Comparison of ENCODE assay signal across 29 cellular contexts in genomic region chr6:130966581-130966980, GRCh38.
DNase-seq lines count a peak whose midpoint lies in the region; ATAC-seq, FAIRE-seq and TF ChIP-seq lines count a peak whose summit lies in the region.
"Had no signal": no experiment of that assay in that cellular context is flagged by ENCODE, and none has a peak within 500 bp of the region (broad histone marks: within the 10 kb centered on the region; RNA-seq: fewer than 3 reads in every experiment).

No MANE protein-coding gene starts in this region.

- FAIRE-seq in K562 (lab: Jason Lieb, UNC), result peak; percentile 15
- FAIRE-seq: endothelial cell of umbilical vein, H54 had no signal

- H3K9me1 ChIP-seq in K562 (ENCODE audit: control insufficient read depth, insufficient read depth, low read length), result no peaks in the 10 kb centered on the region

- H3K27ac Mint-ChIP-seq in MCF 10A (ENCODE audit: low read depth, unreplicated experiment), result peak overlapping the region; percentile 6
- H3K27ac Mint-ChIP-seq: activated naive CD4-positive, alpha-beta T cell treated with anti-CD3 and anti-CD28 coated beads, Interleukin-2, amount 10 ng/mL, durations not matched to agents 7 days and 5 days; activated T-cell treated with anti-CD3 and anti-CD28 coated beads, Interleukin-2, amount 50 U/mL, for 72 hours; CD4-positive, CD25-positive, alpha-beta regulatory T cell; dendritic cell treated with granulocyte-macrophage colony-stimulating factor and Interleukin-4, amounts not matched to agents 40 ng/mL and 50 ng/mL, for 4 days; naive thymus-derived CD4-positive, alpha-beta T cell; stimulated activated memory B cell treated with anti-CD40 and anti-IgM and Interleukin-4, amounts not matched to agents 10 μg/mL and 1 μg/mL and 100 μg/mL, for 72 hours; T-helper 2 cell treated with Interferon-gamma antibody and Interleukin-4, amounts not matched to agents 5 μg/mL and 100 μg/mL, for 36 hours had no signal

- POLR2A ChIA-PET in MCF 10A (lab: Yijun Ruan, JAX) (no interaction called here), K562 (lab: Yijun Ruan, JAX) (no interaction called here)

- H3K4me2 ChIP-seq in K562 (ENCODE audit: insufficient read depth, low read length), result peak overlapping the region; percentile 35; the same call in 1 of the 2 replicates

- H3K36me3 ChIP-seq in breast epithelium, result no peaks in the 10 kb centered on the region
- no peaks in the 10 kb centered on the region for H3K36me3 ChIP-seq in K562 (ENCODE audit: control insufficient read depth, insufficient read depth, low read length)
- H3K36me3 ChIP-seq in upper lobe of left lung, result no peaks in the 10 kb centered on the region

- H3K27ac ChIP-seq in breast epithelium, result peak overlapping the region in 1 of 2 donors; percentile 35
- peak overlapping the region; percentile 32; the same call in 1 of the 3 replicates for H3K27ac ChIP-seq in K562 (ENCODE audit: extremely low read depth, low read depth, low read length)
- peak overlapping the region; percentile 14 to 72 (median 22) for H3K27ac ChIP-seq in upper lobe of left lung
- H3K27ac ChIP-seq: 22Rv1, testis, VCaP had no signal

- TF ChIP-seq CTCF in MCF 10A (IDR thresholded peaks at IDR 0.05; ENCODE audit: unreplicated experiment) (no peak), breast epithelium (IDR thresholded peaks at IDR 0.05) (no peak), K562 (IDR thresholded peaks at IDR 0.05 in 2 of 3, conservative IDR thresholded peaks at IDR 0.05 in 1 of 3; ENCODE audit: insufficient read depth in 2 of 3, low read depth in 1 of 3, low read length in 3 of 3) (no peak), upper lobe of left lung (IDR thresholded peaks at IDR 0.05) (no peak)

- no peak for TF ChIP-seq RAD21 in K562 (CRISPR knock-in tag; conservative IDR thresholded peaks at IDR 0.05 in 1 of 2, IDR thresholded peaks at IDR 0.05 in 1 of 2)

- intact Hi-C loops in MCF 10A (cut with micrococcal nuclease), result no loop called here
- intact Hi-C loops in breast epithelium (cut with DNase I; ENCODE audit: low total_unique reads), result no loop called here
- intact Hi-C loops in K562 (cut with micrococcal nuclease), result no loop called here

- H3K9me3 ChIP-seq in breast epithelium (no peaks in the 10 kb centered on the region), K562 (replicated peaks; ENCODE audit: control insufficient read depth, insufficient read depth, low read depth, low read length) (no peaks in the 10 kb centered on the region), upper lobe of left lung (no peaks in the 10 kb centered on the region)
- H3K9me3 ChIP-seq: testis had no signal

- no peaks in the 10 kb centered on the region for H3K9me3 Mint-ChIP-seq in MCF 10A (ENCODE audit: unreplicated experiment)
- H3K9me3 Mint-ChIP-seq: activated naive CD4-positive, alpha-beta T cell treated with anti-CD3 and anti-CD28 coated beads, Interleukin-2, amount 10 ng/mL, durations not matched to agents 7 days and 5 days; activated T-cell treated with anti-CD3 and anti-CD28 coated beads, Interleukin-2, amount 50 U/mL, for 72 hours; CD4-positive, CD25-positive, alpha-beta regulatory T cell; dendritic cell treated with granulocyte-macrophage colony-stimulating factor and Interleukin-4, amounts not matched to agents 40 ng/mL and 50 ng/mL, for 4 days; naive thymus-derived CD4-positive, alpha-beta T cell; stimulated activated memory B cell treated with anti-CD40 and anti-IgM and Interleukin-4, amounts not matched to agents 10 μg/mL and 1 μg/mL and 100 μg/mL, for 72 hours; T-helper 2 cell treated with Interferon-gamma antibody and Interleukin-4, amounts not matched to agents 5 μg/mL and 100 μg/mL, for 36 hours had no signal

- BruUV-seq in MCF 10A (replicated peaks; lab: Mats Ljungman, UMichigan), result no TSS peak
- no TSS peak for BruUV-seq in K562 (replicated peaks; lab: Mats Ljungman, UMichigan)

- CTCF ChIA-PET in MCF 10A (lab: Yijun Ruan, JAX), result interaction anchor here (1.1 kb wide), 1 partner anchor 99 kb away, joined by 3 read pairs; no protein-coding TSS in a partner anchor
- CTCF ChIA-PET in K562 (lab: Yijun Ruan, JAX; ENCODE audit: low intra/inter-chr PET ratio), result no interaction called here

- no peaks in the 10 kb centered on the region for H4K20me1 ChIP-seq in K562 (replicated peaks; ENCODE audit: control insufficient read depth, insufficient read depth, low read length)

- peak overlapping the region in 1 of 2 experiments; percentile 12; a peak in 1 of 4 replicates for H3K9ac ChIP-seq in K562 (ENCODE audit: insufficient read depth in 1 of 2, low read depth in 2 of 2, low read length in 2 of 2)

- no peaks in the 10 kb centered on the region for H3K36me3 Mint-ChIP-seq in MCF 10A (ENCODE audit: insufficient read depth, unreplicated experiment)
- H3K36me3 Mint-ChIP-seq: activated naive CD4-positive, alpha-beta T cell treated with anti-CD3 and anti-CD28 coated beads, Interleukin-2, amount 10 ng/mL, durations not matched to agents 7 days and 5 days; CD4-positive, CD25-positive, alpha-beta regulatory T cell had no signal

- no peaks in the 10 kb centered on the region for H3K27me3 Mint-ChIP-seq in MCF 10A (ENCODE audit: insufficient read depth, unreplicated experiment)
- H3K27me3 Mint-ChIP-seq: activated naive CD4-positive, alpha-beta T cell treated with anti-CD3 and anti-CD28 coated beads, Interleukin-2, amount 10 ng/mL, durations not matched to agents 7 days and 5 days; CD4-positive, CD25-positive, alpha-beta regulatory T cell; dendritic cell treated with granulocyte-macrophage colony-stimulating factor and Interleukin-4, amounts not matched to agents 40 ng/mL and 50 ng/mL, for 4 days; naive thymus-derived CD4-positive, alpha-beta T cell; stimulated activated memory B cell treated with anti-CD40 and anti-IgM and Interleukin-4, amounts not matched to agents 10 μg/mL and 1 μg/mL and 100 μg/mL, for 72 hours had no signal

- in situ Hi-C loops in K562 (cut with MboI), result no loop called here

- ATAC-seq in K562, result no peak
- ATAC-seq in upper lobe of left lung (ENCODE audit: low FRiP score in 2 of 2), result no peak
- ATAC-seq in GM18868 (IDR thresholded peaks at IDR 0.05; ENCODE audit: unreplicated experiment), result no peak
- ATAC-seq: activated T-cell treated with anti-CD3 and anti-CD28 coated beads, Interleukin-2, amount 50 U/mL, for 72 hours; naive thymus-derived CD4-positive, alpha-beta T cell; stimulated activated memory B cell treated with anti-CD40 and anti-IgM and Interleukin-4, amounts not matched to agents 10 μg/mL and 1 μg/mL and 100 μg/mL, for 72 hours had no signal

- no peaks in the 10 kb centered on the region for H3K4me1 Mint-ChIP-seq in MCF 10A (ENCODE audit: insufficient read depth, unreplicated experiment)
- H3K4me1 Mint-ChIP-seq: activated naive CD4-positive, alpha-beta T cell treated with anti-CD3 and anti-CD28 coated beads, Interleukin-2, amount 10 ng/mL, durations not matched to agents 7 days and 5 days had no signal

- peak overlapping the region; percentile 12; the same call in 1 of the 2 replicates for H2AFZ ChIP-seq in K562 (ENCODE audit: low read depth, low read length)

- no peak overlapping the region for H3K4me3 Mint-ChIP-seq in MCF 10A (ENCODE audit: unreplicated experiment)
- H3K4me3 Mint-ChIP-seq: activated naive CD4-positive, alpha-beta T cell treated with anti-CD3 and anti-CD28 coated beads, Interleukin-2, amount 10 ng/mL, durations not matched to agents 7 days and 5 days; activated T-cell treated with anti-CD3 and anti-CD28 coated beads, Interleukin-2, amount 50 U/mL, for 72 hours; CD4-positive, CD25-positive, alpha-beta regulatory T cell; dendritic cell treated with granulocyte-macrophage colony-stimulating factor and Interleukin-4, amounts not matched to agents 40 ng/mL and 50 ng/mL, for 4 days; naive thymus-derived CD4-positive, alpha-beta T cell; stimulated activated memory B cell treated with anti-CD40 and anti-IgM and Interleukin-4, amounts not matched to agents 10 μg/mL and 1 μg/mL and 100 μg/mL, for 72 hours; T-helper 2 cell treated with Interferon-gamma antibody and Interleukin-4, amounts not matched to agents 5 μg/mL and 100 μg/mL, for 36 hours had no signal

- H3K4me1 ChIP-seq in breast epithelium (no peaks in the 10 kb centered on the region), K562 (replicated peaks in 1 of 2; ENCODE audit: control insufficient read depth in 2 of 2, insufficient read depth in 2 of 2, low read length in 2 of 2) (peaks cover 4 to 11% of the 10 kb centered on the region in 2 experiments; a peak in 3 of 5 replicates), upper lobe of left lung (peaks cover 20 to 57% (median 29%) of the 10 kb centered on the region in 4 donors)

- no peaks in the 10 kb centered on the region for H3K27me3 ChIP-seq in breast epithelium
- H3K27me3 ChIP-seq in K562 (ENCODE audit: control insufficient read depth in 2 of 2, insufficient read depth in 2 of 2, low read length in 2 of 2), result no peaks in the 10 kb centered on the region
- no peaks in the 10 kb centered on the region for H3K27me3 ChIP-seq in upper lobe of left lung
- H3K27me3 ChIP-seq: testis had no signal

- no peak for TF ChIP-seq EP300 in K562 (IDR thresholded peaks at IDR 0.05; ENCODE audit: low read length)
- no peak for TF ChIP-seq EP300 in upper lobe of left lung (IDR thresholded peaks at IDR 0.05)

- H3K4me3 ChIP-seq in breast epithelium (no peak overlapping the region), K562 (no peak overlapping the region), upper lobe of left lung (no peak overlapping the region)
- H3K4me3 ChIP-seq: testis had no signal

- TF ChIP-seq POLR2A in breast epithelium (IDR thresholded peaks at IDR 0.05), result no peak
- no peak for TF ChIP-seq POLR2A in K562 (conservative IDR thresholded peaks at IDR 0.05)
- no peak for TF ChIP-seq POLR2A in upper lobe of left lung (IDR thresholded peaks at IDR 0.05)

- 14% methylated on average over 5 of the region's 5 CpGs for WGBS in K562 (ENCODE audit: insufficient coverage, low coverage, missing lambda C conversion rate)
- WGBS in upper lobe of left lung, 2 donors, result 74 to 86% methylated on average over 5 of the region's 5 CpGs

- H3K79me2 ChIP-seq in K562 (ENCODE audit: control insufficient read depth, insufficient read depth, low read length), result peaks cover 46% of the 10 kb centered on the region

- DNase-seq in MCF 10A (ENCODE audit: unreplicated experiment) (no peak), breast epithelium (ENCODE audit: low spot score in 2 of 2) (no peak), K562 (ENCODE audit: extremely low read depth in 1 of 4, low spot score in 3 of 4) (no peak), myocyte (ENCODE audit: low read depth) (peak; percentile 27), upper lobe of left lung (no peak), NCI-H1092 treated with DMSO at 0.1 percent for 48 hours (lab: John Stamatoyannopoulos, UW) (no peak)
- no peak for DNase-seq in stimulated activated CD4-positive, alpha-beta T cell treated with anti-CD3 and anti-CD28 coated beads, Interleukin-15, amount 100 ng/mL, for 24 hours
- DNase-seq: activated CD4-positive, alpha-beta T cell treated with anti-CD3 and anti-CD28 coated beads for 48 hours; activated naive CD4-positive, alpha-beta T cell treated with anti-CD3 and anti-CD28 coated beads, Interleukin-2, amount 10 ng/mL, durations not matched to agents 7 days and 5 days; activated T-cell treated with anti-CD3 and anti-CD28 coated beads, Interleukin-2, amount 50 U/mL, for 72 hours; amniotic stem cell; CD4-positive, CD25-positive, alpha-beta regulatory T cell; Kasumi-1; kidney glomerular epithelial cell; naive thymus-derived CD4-positive, alpha-beta T cell; NCI-H1105; NCI-H2029; NCI-H2227 treated with DMSO at 0.1 percent for 48 hours; NCI-H748 treated with DMSO at 0.1 percent for 48 hours; stimulated activated CD4-positive, alpha-beta T cell treated with anti-CD3 and anti-CD28 coated beads, Interleukin-4, amount 100 ng/mL, for 1 hour; testis had no signal
